In the genomic region with DNA sequence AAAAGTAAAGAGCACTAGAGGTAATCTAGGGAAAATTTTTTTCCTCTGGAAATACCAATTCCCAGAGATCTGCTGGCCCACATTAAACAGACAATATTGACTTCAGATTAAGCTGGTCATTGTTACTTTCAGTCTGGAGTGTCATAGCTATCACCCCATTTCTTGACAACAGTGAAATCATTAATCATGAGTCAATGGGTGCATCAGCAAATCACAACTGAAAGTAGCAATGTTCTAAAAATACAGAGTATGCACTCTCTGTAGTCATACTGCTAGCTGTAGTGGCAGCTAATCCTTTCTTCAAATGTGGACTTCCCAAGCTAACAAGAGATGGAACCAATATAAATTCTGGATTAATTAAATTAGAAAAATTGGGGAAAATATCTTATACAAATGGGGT, we compare ENCODE assay signal across 1 cellular context.
TF ChIP-seq lines count a peak whose summit lies in the region.

No MANE protein-coding gene starts in this region.

TF ChIP-seq in GM12878, 131 proteins besides CTCF, POLR2A, EP300 and RAD21 (continued from another document and continues in another):
- TF ChIP-seq, protein P1, sequence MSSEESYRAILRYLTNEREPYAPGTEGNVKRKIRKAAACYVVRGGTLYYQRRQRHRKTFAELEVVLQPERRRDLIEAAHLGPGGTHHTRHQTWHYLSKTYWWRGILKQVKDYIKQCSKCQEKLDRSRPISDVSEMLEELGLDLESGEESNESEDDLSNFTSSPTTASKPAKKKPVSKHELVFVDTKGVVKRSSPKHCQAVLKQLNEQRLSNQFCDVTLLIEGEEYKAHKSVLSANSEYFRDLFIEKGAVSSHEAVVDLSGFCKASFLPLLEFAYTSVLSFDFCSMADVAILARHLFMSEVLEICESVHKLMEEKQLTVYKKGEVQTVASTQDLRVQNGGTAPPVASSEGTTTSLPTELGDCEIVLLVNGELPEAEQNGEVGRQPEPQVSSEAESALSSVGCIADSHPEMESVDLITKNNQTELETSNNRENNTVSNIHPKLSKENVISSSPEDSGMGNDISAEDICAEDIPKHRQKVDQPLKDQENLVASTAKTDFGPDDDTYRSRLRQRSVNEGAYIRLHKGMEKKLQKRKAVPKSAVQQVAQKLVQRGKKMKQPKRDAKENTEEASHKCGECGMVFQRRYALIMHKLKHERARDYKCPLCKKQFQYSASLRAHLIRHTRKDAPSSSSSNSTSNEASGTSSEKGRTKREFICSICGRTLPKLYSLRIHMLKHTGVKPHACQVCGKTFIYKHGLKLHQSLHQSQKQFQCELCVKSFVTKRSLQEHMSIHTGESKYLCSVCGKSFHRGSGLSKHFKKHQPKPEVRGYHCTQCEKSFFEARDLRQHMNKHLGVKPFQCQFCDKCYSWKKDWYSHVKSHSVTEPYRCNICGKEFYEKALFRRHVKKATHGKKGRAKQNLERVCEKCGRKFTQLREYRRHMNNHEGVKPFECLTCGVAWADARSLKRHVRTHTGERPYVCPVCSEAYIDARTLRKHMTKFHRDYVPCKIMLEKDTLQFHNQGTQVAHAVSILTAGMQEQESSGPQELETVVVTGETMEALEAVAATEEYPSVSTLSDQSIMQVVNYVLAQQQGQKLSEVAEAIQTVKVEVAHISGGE (CRISPR knock-in tag; IDR thresholded peaks at IDR 0.05): no peak
- TF ChIP-seq ZSCAN29 (IDR thresholded peaks at IDR 0.05) (no peak), JUNB (IDR thresholded peaks at IDR 0.05) (peak; percentile 87), STAT3 (IDR thresholded peaks at IDR 0.05; ENCODE audit: low read depth, low read length) (no peak; the same call in 1 of the 2 replicates), SP1 (IDR thresholded peaks at IDR 0.05; ENCODE audit: low read depth, low read length) (peak; percentile 43), BMI1 (IDR thresholded peaks at IDR 0.05; ENCODE audit: borderline replicate concordance) (no peak), ZNF217 (IDR thresholded peaks at IDR 0.05) (peak; percentile 74), FOXM1 (IDR thresholded peaks at IDR 0.05; ENCODE audit: low read depth, low read length) (peak; percentile 66; the same call in 1 of the 2 replicates), MXI1 (IDR thresholded peaks at IDR 0.05; ENCODE audit: low read depth, low read length) (no peak), RFX5 (IDR thresholded peaks at IDR 0.05; ENCODE audit: low read depth, low read length) (0 out of 2 replicates have a peak, but pooled peaks have one; percentile 19), ETV6 (conservative IDR thresholded peaks at IDR 0.05 in 1 of 2, IDR thresholded peaks at IDR 0.05 in 1 of 2; ENCODE audit: borderline replicate concordance in 1 of 2, low read depth in 1 of 2) (peak in 1 of 2 experiments; percentile 46; a peak in 1 of 4 replicates), BCL11A (IDR thresholded peaks at IDR 0.05; ENCODE audit: low read depth, low read length) (peak; percentile 84), GABPA (IDR thresholded peaks at IDR 0.05; ENCODE audit: low read depth) (0 out of 2 replicates have a peak, but pooled peaks have one; percentile 21), MEF2A (IDR thresholded peaks at IDR 0.05; ENCODE audit: insufficient read depth, low read depth, low read length) (peak; percentile 92), EED (IDR thresholded peaks at IDR 0.05; ENCODE audit: low read depth) (0 out of 2 replicates have a peak, but pooled peaks have one; percentile 36), SREBF1 (IDR thresholded peaks at IDR 0.05; ENCODE audit: low read length) (peak; percentile 65; the same call in 1 of the 2 replicates), CREB1 (IDR thresholded peaks at IDR 0.05; ENCODE audit: low read depth) (peak; percentile 79), CREM (IDR thresholded peaks at IDR 0.05; ENCODE audit: low read depth) (peak; percentile 87), GATAD2B (conservative IDR thresholded peaks at IDR 0.05; ENCODE audit: low read depth) (no peak), JUND (IDR thresholded peaks at IDR 0.05; ENCODE audit: low read depth, low read length) (0 out of 2 replicates have a peak, but pooled peaks have one; percentile 20), RCOR1 (conservative IDR thresholded peaks at IDR 0.05; ENCODE audit: low read depth, low read length) (0 out of 2 replicates have a peak, but pooled peaks have one; percentile 70), SREBF2 (IDR thresholded peaks at IDR 0.05; ENCODE audit: low read length) (peak; percentile 68; the same call in 1 of the 2 replicates), NFIC (IDR thresholded peaks at IDR 0.05; ENCODE audit: low read depth, low read length) (peak; percentile 83; the same call in 1 of the 2 replicates), POU2F2 (IDR thresholded peaks at IDR 0.05; ENCODE audit: borderline replicate concordance, low read depth, low read length) (peak; percentile 58; the same call in 1 of the 3 replicates), TCF3 (IDR thresholded peaks at IDR 0.05; ENCODE audit: borderline replicate concordance, insufficient read depth, low read depth, low read length) (no peak), BHLHE40 (IDR thresholded peaks at IDR 0.05; ENCODE audit: borderline replicate concordance in 1 of 2, low read depth in 2 of 2, low read length in 1 of 2) (peak; percentile 26 to 31; a peak in 1 of 4 replicates), NR2C1 (IDR thresholded peaks at IDR 0.05) (no peak), MTA2 (IDR thresholded peaks at IDR 0.05; ENCODE audit: low read depth) (peak; percentile 84), IKZF1 (conservative IDR thresholded peaks at IDR 0.05) (peak; percentile 77), NFXL1 (IDR thresholded peaks at IDR 0.05; ENCODE audit: borderline replicate concordance) (no peak), KLF5 (IDR thresholded peaks at IDR 0.05; ENCODE audit: partially characterized antibody) (no peak), YBX1 (IDR thresholded peaks at IDR 0.05) (no peak), NFYA (IDR thresholded peaks at IDR 0.05; ENCODE audit: borderline replicate concordance, low read depth, low read length) (no peak), ASH2L (IDR thresholded peaks at IDR 0.05; ENCODE audit: borderline replicate concordance, low read depth) (no peak), DPF2 (IDR thresholded peaks at IDR 0.05) (peak; percentile 79), PML (IDR thresholded peaks at IDR 0.05; ENCODE audit: low read length) (peak; percentile 64; the same call in 1 of the 2 replicates), BACH1 (IDR thresholded peaks at IDR 0.05; ENCODE audit: borderline replicate concordance) (peak; percentile 70; the same call in 1 of the 2 replicates), SIX5 (IDR thresholded peaks at IDR 0.05; ENCODE audit: low read depth, low read length, severe bottlenecking) (no peak), YY1 (IDR thresholded peaks at IDR 0.05; ENCODE audit: low read depth, low read length) (no peak), CEBPB (IDR thresholded peaks at IDR 0.05; ENCODE audit: borderline replicate concordance in 1 of 2, low read depth in 2 of 2, low read length in 2 of 2) (0 out of 4 replicates have a peak, but pooled peaks of 1 of the 2 experiments have one; percentile 48), RUNX3 (IDR thresholded peaks at IDR 0.05; ENCODE audit: low read length) (peak; percentile 39; the same call in 1 of the 2 replicates), NBN (IDR thresholded peaks at IDR 0.05) (0 out of 2 replicates have a peak, but pooled peaks have one; percentile 37), MEF2B (IDR thresholded peaks at IDR 0.05; ENCODE audit: partially characterized antibody, poor library complexity, severe bottlenecking) (peak; percentile 85)
- TF ChIP-seq, protein P2, sequence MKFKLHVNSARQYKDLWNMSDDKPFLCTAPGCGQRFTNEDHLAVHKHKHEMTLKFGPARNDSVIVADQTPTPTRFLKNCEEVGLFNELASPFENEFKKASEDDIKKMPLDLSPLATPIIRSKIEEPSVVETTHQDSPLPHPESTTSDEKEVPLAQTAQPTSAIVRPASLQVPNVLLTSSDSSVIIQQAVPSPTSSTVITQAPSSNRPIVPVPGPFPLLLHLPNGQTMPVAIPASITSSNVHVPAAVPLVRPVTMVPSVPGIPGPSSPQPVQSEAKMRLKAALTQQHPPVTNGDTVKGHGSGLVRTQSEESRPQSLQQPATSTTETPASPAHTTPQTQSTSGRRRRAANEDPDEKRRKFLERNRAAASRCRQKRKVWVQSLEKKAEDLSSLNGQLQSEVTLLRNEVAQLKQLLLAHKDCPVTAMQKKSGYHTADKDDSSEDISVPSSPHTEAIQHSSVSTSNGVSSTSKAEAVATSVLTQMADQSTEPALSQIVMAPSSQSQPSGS (IDR thresholded peaks at IDR 0.05; ENCODE audit: low read length): peak; percentile 81
- TF ChIP-seq, protein P3, sequence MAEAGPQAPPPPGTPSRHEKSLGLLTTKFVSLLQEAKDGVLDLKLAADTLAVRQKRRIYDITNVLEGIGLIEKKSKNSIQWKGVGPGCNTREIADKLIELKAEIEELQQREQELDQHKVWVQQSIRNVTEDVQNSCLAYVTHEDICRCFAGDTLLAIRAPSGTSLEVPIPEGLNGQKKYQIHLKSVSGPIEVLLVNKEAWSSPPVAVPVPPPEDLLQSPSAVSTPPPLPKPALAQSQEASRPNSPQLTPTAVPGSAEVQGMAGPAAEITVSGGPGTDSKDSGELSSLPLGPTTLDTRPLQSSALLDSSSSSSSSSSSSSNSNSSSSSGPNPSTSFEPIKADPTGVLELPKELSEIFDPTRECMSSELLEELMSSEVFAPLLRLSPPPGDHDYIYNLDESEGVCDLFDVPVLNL (IDR thresholded peaks at IDR 0.05; ENCODE audit: low read depth, low read length): no peak
- TF ChIP-seq, protein P4, sequence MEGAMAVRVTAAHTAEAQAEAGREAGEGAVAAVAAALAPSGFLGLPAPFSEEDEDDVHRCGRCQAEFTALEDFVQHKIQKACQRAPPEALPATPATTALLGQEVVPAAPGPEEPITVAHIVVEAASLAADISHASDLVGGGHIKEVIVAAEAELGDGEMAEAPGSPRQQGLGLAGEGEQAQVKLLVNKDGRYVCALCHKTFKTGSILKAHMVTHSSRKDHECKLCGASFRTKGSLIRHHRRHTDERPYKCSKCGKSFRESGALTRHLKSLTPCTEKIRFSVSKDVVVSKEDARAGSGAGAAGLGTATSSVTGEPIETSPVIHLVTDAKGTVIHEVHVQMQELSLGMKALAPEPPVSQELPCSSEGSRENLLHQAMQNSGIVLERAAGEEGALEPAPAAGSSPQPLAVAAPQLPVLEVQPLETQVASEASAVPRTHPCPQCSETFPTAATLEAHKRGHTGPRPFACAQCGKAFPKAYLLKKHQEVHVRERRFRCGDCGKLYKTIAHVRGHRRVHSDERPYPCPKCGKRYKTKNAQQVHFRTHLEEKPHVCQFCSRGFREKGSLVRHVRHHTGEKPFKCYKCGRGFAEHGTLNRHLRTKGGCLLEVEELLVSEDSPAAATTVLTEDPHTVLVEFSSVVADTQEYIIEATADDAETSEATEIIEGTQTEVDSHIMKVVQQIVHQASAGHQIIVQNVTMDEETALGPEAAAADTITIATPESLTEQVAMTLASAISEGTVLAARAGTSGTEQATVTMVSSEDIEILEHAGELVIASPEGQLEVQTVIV (IDR thresholded peaks at IDR 0.05; ENCODE audit: borderline replicate concordance, partially characterized antibody): no peak
- TF ChIP-seq, protein P5, sequence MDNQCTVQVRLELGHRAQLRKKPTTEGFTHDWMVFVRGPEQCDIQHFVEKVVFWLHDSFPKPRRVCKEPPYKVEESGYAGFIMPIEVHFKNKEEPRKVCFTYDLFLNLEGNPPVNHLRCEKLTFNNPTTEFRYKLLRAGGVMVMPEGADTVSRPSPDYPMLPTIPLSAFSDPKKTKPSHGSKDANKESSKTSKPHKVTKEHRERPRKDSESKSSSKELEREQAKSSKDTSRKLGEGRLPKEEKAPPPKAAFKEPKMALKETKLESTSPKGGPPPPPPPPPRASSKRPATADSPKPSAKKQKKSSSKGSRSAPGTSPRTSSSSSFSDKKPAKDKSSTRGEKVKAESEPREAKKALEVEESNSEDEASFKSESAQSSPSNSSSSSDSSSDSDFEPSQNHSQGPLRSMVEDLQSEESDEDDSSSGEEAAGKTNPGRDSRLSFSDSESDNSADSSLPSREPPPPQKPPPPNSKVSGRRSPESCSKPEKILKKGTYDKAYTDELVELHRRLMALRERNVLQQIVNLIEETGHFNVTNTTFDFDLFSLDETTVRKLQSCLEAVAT (IDR thresholded peaks at IDR 0.05): peak; percentile 55; the same call in 1 of the 2 replicates
- TF ChIP-seq, protein P6, sequence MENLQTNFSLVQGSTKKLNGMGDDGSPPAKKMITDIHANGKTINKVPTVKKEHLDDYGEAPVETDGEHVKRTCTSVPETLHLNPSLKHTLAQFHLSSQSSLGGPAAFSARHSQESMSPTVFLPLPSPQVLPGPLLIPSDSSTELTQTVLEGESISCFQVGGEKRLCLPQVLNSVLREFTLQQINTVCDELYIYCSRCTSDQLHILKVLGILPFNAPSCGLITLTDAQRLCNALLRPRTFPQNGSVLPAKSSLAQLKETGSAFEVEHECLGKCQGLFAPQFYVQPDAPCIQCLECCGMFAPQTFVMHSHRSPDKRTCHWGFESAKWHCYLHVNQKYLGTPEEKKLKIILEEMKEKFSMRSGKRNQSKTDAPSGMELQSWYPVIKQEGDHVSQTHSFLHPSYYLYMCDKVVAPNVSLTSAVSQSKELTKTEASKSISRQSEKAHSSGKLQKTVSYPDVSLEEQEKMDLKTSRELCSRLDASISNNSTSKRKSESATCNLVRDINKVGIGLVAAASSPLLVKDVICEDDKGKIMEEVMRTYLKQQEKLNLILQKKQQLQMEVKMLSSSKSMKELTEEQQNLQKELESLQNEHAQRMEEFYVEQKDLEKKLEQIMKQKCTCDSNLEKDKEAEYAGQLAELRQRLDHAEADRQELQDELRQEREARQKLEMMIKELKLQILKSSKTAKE (IDR thresholded peaks at IDR 0.05; ENCODE audit: low read depth, poor library complexity, severe bottlenecking): peak; percentile 59
- TF ChIP-seq, protein P7, sequence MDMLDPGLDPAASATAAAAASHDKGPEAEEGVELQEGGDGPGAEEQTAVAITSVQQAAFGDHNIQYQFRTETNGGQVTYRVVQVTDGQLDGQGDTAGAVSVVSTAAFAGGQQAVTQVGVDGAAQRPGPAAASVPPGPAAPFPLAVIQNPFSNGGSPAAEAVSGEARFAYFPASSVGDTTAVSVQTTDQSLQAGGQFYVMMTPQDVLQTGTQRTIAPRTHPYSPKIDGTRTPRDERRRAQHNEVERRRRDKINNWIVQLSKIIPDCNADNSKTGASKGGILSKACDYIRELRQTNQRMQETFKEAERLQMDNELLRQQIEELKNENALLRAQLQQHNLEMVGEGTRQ (IDR thresholded peaks at IDR 0.05; ENCODE audit: borderline replicate concordance, low read depth, low read length): no peak
